Comparison of ENCODE assay signal across 20 cellular contexts in genomic region chr13:112134150-112135075, GRCh38.
A peak's percentile ranks its signal among the peaks of the same experiment; 100 is the strongest.
DNase-seq lines count a peak whose midpoint lies in the region; ATAC-seq, FAIRE-seq and TF ChIP-seq lines count a peak whose summit lies in the region.
"Had no signal": no experiment of that assay in that cellular context is flagged by ENCODE, and none has a peak within 500 bp of the region (broad histone marks: within the 10 kb centered on the region; RNA-seq: fewer than 3 reads in every experiment).

No MANE protein-coding gene starts in this region.

- WGBS in heart right ventricle, 2 donors: 70 to 74% methylated on average over 32 of the region's 32 CpGs
- 12% methylated on average over 28 of the region's 32 CpGs for WGBS in K562 (ENCODE audit: insufficient coverage, low coverage, missing lambda C conversion rate)

- H3K4me2 ChIP-seq in K562 (ENCODE audit: insufficient read depth, low read length): peak overlapping the region; percentile 37; the same call in 1 of the 2 replicates
- H3K4me2 ChIP-seq: A549 had no signal

- peak; percentile 62 for FAIRE-seq in K562 (lab: Jason Lieb, UNC)
- FAIRE-seq in D721Med (lab: Jason Lieb, UNC): no peak
- FAIRE-seq: A549, GM12878 had no signal

- intact Hi-C loops in cardiac septum (cut with DNase I) (no loop called here), heart right ventricle (cut with DNase I) (no loop called here), K562 (cut with micrococcal nuclease) (no loop called here), mucosa of descending colon (cut with DNase I, micrococcal nuclease) (no loop called here)

- H3K36me3 ChIP-seq in heart right ventricle (no peaks in the 10 kb centered on the region), K562 (ENCODE audit: control insufficient read depth, insufficient read depth, low read length) (no peaks in the 10 kb centered on the region), mucosa of descending colon (ENCODE audit: low read depth) (no peaks in the 10 kb centered on the region)

- H3K4me3 ChIP-seq in heart right ventricle (no peak overlapping the region), K562 (no peak overlapping the region), mucosa of descending colon (no peak overlapping the region)
- H3K4me3 ChIP-seq: A549, GM12878, GM23248 had no signal

- H3K9me3 ChIP-seq in heart right ventricle (no peaks in the 10 kb centered on the region), K562 (replicated peaks; ENCODE audit: control insufficient read depth, insufficient read depth, low read depth, low read length) (no peaks in the 10 kb centered on the region), mucosa of descending colon (no peaks in the 10 kb centered on the region)
- H3K9me3 ChIP-seq: A549, Caco-2 had no signal

- no peaks in the 10 kb centered on the region for H3K9me1 ChIP-seq in K562 (ENCODE audit: control insufficient read depth, insufficient read depth, low read length)

- POLR2A ChIA-PET in K562 (lab: Yijun Ruan, JAX): interaction anchor here (1.1 kb wide), 1 partner anchor 26 kb away, joined by 3 read pairs; no protein-coding TSS in a partner anchor

- TF ChIP-seq POLR2A in K562 (conservative IDR thresholded peaks at IDR 0.05): no peak

- no peaks in the 10 kb centered on the region for H3K4me1 ChIP-seq in heart right ventricle
- no peaks in the 10 kb centered on the region for H3K4me1 ChIP-seq in K562 (replicated peaks in 1 of 2; ENCODE audit: control insufficient read depth in 2 of 2, insufficient read depth in 2 of 2, low read length in 2 of 2)
- peaks cover 14% of the 10 kb centered on the region for H3K4me1 ChIP-seq in mucosa of descending colon (ENCODE audit: low read depth)
- H3K4me1 ChIP-seq: A549, Caco-2 had no signal

- no peak for TF ChIP-seq EP300 in K562 (IDR thresholded peaks at IDR 0.05; ENCODE audit: low read length)

- H3K27ac ChIP-seq in heart right ventricle (no peak overlapping the region), K562 (ENCODE audit: extremely low read depth, low read depth, low read length) (no peak overlapping the region)
- H3K27ac ChIP-seq: A549, GM23248, HL-60 had no signal

- CTCF ChIA-PET in K562 (lab: Yijun Ruan, JAX; ENCODE audit: low intra/inter-chr PET ratio): no interaction called here

- BruUV-seq in K562 (replicated peaks; lab: Mats Ljungman, UMichigan): no TSS peak

- DNase-seq in cardiac septum (ENCODE audit: low spot score): peak; percentile 22
- no peak for DNase-seq in heart right ventricle
- peak; percentile 17 to 30 (median 18) for DNase-seq in K562 (ENCODE audit: extremely low read depth in 1 of 4, low spot score in 3 of 4)
- DNase-seq in mucosa of descending colon: peak in 1 of 3 donors; percentile 22
- DNase-seq in ureter (ENCODE audit: low spot score): peak; percentile 19
- DNase-seq in D721Med (ENCODE audit: insufficient read length, low spot score): no peak
- DNase-seq: Caco-2; DMS53; GM23248; KBM-7; NCI-H1092 treated with DMSO at 0.1 percent for 48 hours; NCI-H1694; NCI-H345; NCI-H69; NK-92 treated with Interleukin-12 subunit alpha and Interleukin-12 subunit beta, amount 100 ng/mL, for 24 hours had no signal

- peaks cover 0 to 84% (median 59%) of the 10 kb centered on the region in 7 donors for H3K27me3 ChIP-seq in heart right ventricle
- H3K27me3 ChIP-seq in K562 (ENCODE audit: control insufficient read depth in 2 of 2, insufficient read depth in 2 of 2, low read length in 2 of 2): peaks cover 4 to 38% of the 10 kb centered on the region in 2 experiments; a peak in 3 of 5 replicates

- no peak overlapping the region for H3K9ac ChIP-seq in K562 (ENCODE audit: insufficient read depth in 1 of 2, low read depth in 2 of 2, low read length in 2 of 2)
- H3K9ac ChIP-seq: GM23248 had no signal

- H2AFZ ChIP-seq in K562 (ENCODE audit: low read depth, low read length): peak overlapping the region; percentile 40
- H2AFZ ChIP-seq: GM23248 had no signal

- no peaks in the 10 kb centered on the region for H3K79me2 ChIP-seq in K562 (ENCODE audit: control insufficient read depth, insufficient read depth, low read length)

- in situ Hi-C loops in K562 (cut with MboI): no loop called here

- no peak for ATAC-seq in heart right ventricle
- ATAC-seq in K562: peak; percentile 82
- peak; percentile 66 for ATAC-seq in mucosa of descending colon
- ATAC-seq in HG02571 (IDR thresholded peaks at IDR 0.05; ENCODE audit: unreplicated experiment): no peak
- ATAC-seq in GM19324 (IDR thresholded peaks at IDR 0.05; ENCODE audit: low FRiP score, unreplicated experiment): no peak
- ATAC-seq: A549, GM12878 had no signal

- no peaks in the 10 kb centered on the region for H4K20me1 ChIP-seq in K562 (replicated peaks; ENCODE audit: control insufficient read depth, insufficient read depth, low read length)

- TF ChIP-seq RAD21 in K562 (CRISPR knock-in tag; conservative IDR thresholded peaks at IDR 0.05 in 1 of 2, IDR thresholded peaks at IDR 0.05 in 1 of 2): no peak

- TF ChIP-seq CTCF in heart right ventricle (IDR thresholded peaks at IDR 0.05) (no peak), K562 (IDR thresholded peaks at IDR 0.05 in 2 of 3, conservative IDR thresholded peaks at IDR 0.05 in 1 of 3; ENCODE audit: insufficient read depth in 2 of 3, low read depth in 1 of 3, low read length in 3 of 3) (no peak), mucosa of descending colon (IDR thresholded peaks at IDR 0.05) (no peak), D721Med (IDR thresholded peaks at IDR 0.05; ENCODE audit: insufficient read depth, missing control alignments) (no peak)

TF ChIP-seq in K562, 482 proteins besides CTCF, POLR2A, EP300 and RAD21 (continues in another document):
- TF ChIP-seq IRF2 (CRISPR knock-in tag; IDR thresholded peaks at IDR 0.05): no peak
- TF ChIP-seq, protein P1, sequence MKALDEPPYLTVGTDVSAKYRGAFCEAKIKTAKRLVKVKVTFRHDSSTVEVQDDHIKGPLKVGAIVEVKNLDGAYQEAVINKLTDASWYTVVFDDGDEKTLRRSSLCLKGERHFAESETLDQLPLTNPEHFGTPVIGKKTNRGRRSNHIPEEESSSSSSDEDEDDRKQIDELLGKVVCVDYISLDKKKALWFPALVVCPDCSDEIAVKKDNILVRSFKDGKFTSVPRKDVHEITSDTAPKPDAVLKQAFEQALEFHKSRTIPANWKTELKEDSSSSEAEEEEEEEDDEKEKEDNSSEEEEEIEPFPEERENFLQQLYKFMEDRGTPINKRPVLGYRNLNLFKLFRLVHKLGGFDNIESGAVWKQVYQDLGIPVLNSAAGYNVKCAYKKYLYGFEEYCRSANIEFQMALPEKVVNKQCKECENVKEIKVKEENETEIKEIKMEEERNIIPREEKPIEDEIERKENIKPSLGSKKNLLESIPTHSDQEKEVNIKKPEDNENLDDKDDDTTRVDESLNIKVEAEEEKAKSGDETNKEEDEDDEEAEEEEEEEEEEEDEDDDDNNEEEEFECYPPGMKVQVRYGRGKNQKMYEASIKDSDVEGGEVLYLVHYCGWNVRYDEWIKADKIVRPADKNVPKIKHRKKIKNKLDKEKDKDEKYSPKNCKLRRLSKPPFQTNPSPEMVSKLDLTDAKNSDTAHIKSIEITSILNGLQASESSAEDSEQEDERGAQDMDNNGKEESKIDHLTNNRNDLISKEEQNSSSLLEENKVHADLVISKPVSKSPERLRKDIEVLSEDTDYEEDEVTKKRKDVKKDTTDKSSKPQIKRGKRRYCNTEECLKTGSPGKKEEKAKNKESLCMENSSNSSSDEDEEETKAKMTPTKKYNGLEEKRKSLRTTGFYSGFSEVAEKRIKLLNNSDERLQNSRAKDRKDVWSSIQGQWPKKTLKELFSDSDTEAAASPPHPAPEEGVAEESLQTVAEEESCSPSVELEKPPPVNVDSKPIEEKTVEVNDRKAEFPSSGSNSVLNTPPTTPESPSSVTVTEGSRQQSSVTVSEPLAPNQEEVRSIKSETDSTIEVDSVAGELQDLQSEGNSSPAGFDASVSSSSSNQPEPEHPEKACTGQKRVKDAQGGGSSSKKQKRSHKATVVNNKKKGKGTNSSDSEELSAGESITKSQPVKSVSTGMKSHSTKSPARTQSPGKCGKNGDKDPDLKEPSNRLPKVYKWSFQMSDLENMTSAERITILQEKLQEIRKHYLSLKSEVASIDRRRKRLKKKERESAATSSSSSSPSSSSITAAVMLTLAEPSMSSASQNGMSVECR (CRISPR knock-in tag; IDR thresholded peaks at IDR 0.05): no peak
- TF ChIP-seq E2F6 (IDR thresholded peaks at IDR 0.05; ENCODE audit: borderline replicate concordance in 1 of 2, extremely low read depth in 1 of 2, insufficient read depth in 1 of 2, insufficient read length in 1 of 2, low read depth in 1 of 2, low read length in 1 of 2, poor library complexity in 1 of 2, severe bottlenecking in 1 of 2): peak in 1 of 2 experiments; percentile 6
- TF ChIP-seq MAFF (IDR thresholded peaks at IDR 0.05; ENCODE audit: low read length): 0 out of 2 replicates have a peak, but pooled peaks have one; percentile 6
- peak; percentile 32; the same call in 1 of the 2 replicates for TF ChIP-seq MAFG (tag; conservative IDR thresholded peaks at IDR 0.05)
- TF ChIP-seq L3MBTL2 (IDR thresholded peaks at IDR 0.05): peak; percentile 38; the same call in 1 of the 2 replicates
- peak; percentile 68 for TF ChIP-seq C11orf30 (IDR thresholded peaks at IDR 0.05; ENCODE audit: low read depth)
- 0 out of 2 replicates have a peak, but pooled peaks have one; percentile 18 for TF ChIP-seq ELF1 (tag; IDR thresholded peaks at IDR 0.05)
- 0 out of 2 replicates have a peak, but pooled peaks have one; percentile 16 for TF ChIP-seq ATF7 (IDR thresholded peaks at IDR 0.05)
- peak; percentile 75 for TF ChIP-seq ZNF316 (IDR thresholded peaks at IDR 0.05)
- peak; percentile 43; the same call in 1 of the 2 replicates for TF ChIP-seq CREM (IDR thresholded peaks at IDR 0.05; ENCODE audit: low read depth)
- TF ChIP-seq ATF1 (CRISPR knock-in tag; IDR thresholded peaks at IDR 0.05): no peak
- peak; percentile 31; the same call in 1 of the 2 replicates for TF ChIP-seq ATF1 (tag; IDR thresholded peaks at IDR 0.05)
- TF ChIP-seq BRCA1 (IDR thresholded peaks at IDR 0.05): no peak
- TF ChIP-seq BRCA1 (CRISPR knock-in tag; IDR thresholded peaks at IDR 0.05): no peak

Comparison
In these comparisons a context has a peak if more than half of its experiments do, and no peak if none do; other contexts are left out.
1. DNase-seq: peak in cardiac septum (single experiment), K562 (4 of 4) and ureter (single experiment); none in heart right ventricle (0 of 2) and D721Med (single experiment).
2. ATAC-seq: peak in K562 (single experiment) and mucosa of descending colon (single experiment); none in heart right ventricle (0 of 8), HG02571 (single experiment) and GM19324 (single experiment).